Comparison of ENCODE assay signal across 1 cellular context in the genomic region with DNA sequence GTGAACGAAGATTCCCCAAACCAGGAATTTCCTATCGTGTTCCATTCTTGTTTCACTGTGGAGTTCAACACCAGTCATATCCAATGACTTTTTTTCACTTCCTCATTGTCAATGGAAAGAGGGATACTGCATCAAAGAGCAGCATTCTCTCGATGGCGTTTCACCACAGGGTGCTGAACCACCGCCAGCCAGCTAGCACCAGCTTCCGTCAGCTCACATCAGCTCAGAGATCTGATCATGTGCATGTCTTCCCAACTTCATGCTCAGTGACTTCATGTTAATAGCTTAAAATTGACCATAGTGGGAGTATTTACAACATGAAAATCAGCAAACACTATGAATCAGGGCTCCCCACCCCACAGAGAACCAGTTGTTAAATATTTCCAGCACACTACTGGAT.
TF ChIP-seq lines count a peak whose summit lies in the region.

No MANE protein-coding gene starts in this region.

TF ChIP-seq in GM23338, 12 proteins besides CTCF, POLR2A, EP300 and RAD21 (continued from another document):
- no peak for TF ChIP-seq STAT1 (IDR thresholded peaks at IDR 0.05; ENCODE audit: unreplicated experiment)
